ENCODE assay signal across 27 cellular contexts in the genomic region with DNA sequence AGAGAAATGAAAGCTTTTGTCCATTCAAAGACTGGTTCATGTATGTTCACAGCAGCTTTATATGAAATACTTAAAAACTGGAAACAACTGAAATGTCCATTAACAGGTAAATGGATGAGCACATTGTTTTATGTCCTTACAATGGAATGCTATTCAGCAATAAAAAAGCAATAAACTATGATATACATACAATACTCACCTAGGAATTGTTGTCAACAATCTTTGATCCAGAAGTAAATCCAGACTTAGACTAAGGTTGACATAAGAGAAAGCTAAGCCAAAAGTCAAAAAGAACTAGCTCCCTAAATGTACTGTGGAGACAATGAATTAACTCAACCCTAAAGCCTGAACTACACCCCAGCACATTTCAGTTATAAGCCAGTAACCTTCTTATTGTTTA.
"Had no signal": no experiment of that assay in that cellular context is flagged by ENCODE, and none has a peak within 500 bp of the region (broad histone marks: within the 10 kb centered on the region; RNA-seq: fewer than 3 reads in every experiment).

No MANE protein-coding gene starts in this region.

- DNase-seq: colonic mucosa; cortex of kidney; dermis blood vessel endothelial cell; dorsolateral prefrontal cortex; effector CD4-positive, alpha-beta T cell; effector CD8-positive, alpha-beta T cell; effector memory CD4-positive, alpha-beta T cell; effector memory CD8-positive, alpha-beta T cell; endodermal cell; erythroblast; esophagus squamous epithelium; foreskin fibroblast; foreskin keratinocyte; foreskin melanocyte; gastrocnemius medialis; glutamatergic neuron; head of caudate nucleus; heart left ventricle; heart right ventricle had no signal

- H3K4me1 ChIP-seq: colonic mucosa, esophagus squamous epithelium, foreskin keratinocyte, gastroesophageal sphincter, heart left ventricle, heart right ventricle had no signal

- ATAC-seq: effector memory CD8-positive, alpha-beta T cell; esophagus mucosa; foreskin keratinocyte; gastrocnemius medialis; gastroesophageal sphincter; heart left ventricle; heart right ventricle had no signal

- H3K27me3 ChIP-seq: colonic mucosa, dorsolateral prefrontal cortex, esophagus muscularis mucosa, esophagus squamous epithelium, foreskin keratinocyte, gastrocnemius medialis, gastroesophageal sphincter, heart left ventricle, heart right ventricle had no signal

- H3K27ac ChIP-seq: colonic mucosa, coronary artery, dorsolateral prefrontal cortex, epithelial cell of prostate, esophagus muscularis mucosa, esophagus squamous epithelium, foreskin keratinocyte, gastrocnemius medialis, gastroesophageal sphincter, heart left ventricle, heart right ventricle had no signal

- H3K4me3 ChIP-seq: colonic mucosa, coronary artery, dorsolateral prefrontal cortex, esophagus muscularis mucosa, esophagus squamous epithelium, gastrocnemius medialis, gastroesophageal sphincter, heart left ventricle, heart right ventricle had no signal

- H3K9me3 ChIP-seq: colonic mucosa, esophagus muscularis mucosa, esophagus squamous epithelium, gastrocnemius medialis, gastroesophageal sphincter, heart left ventricle, heart right ventricle had no signal

- FAIRE-seq: colon, endometrium, frontal cortex had no signal

- H3K36me3 ChIP-seq: colonic mucosa, esophagus muscularis mucosa, gastrocnemius medialis, gastroesophageal sphincter, heart left ventricle had no signal
